7 cellular contexts compared by ENCODE assay signal in the genomic region with DNA sequence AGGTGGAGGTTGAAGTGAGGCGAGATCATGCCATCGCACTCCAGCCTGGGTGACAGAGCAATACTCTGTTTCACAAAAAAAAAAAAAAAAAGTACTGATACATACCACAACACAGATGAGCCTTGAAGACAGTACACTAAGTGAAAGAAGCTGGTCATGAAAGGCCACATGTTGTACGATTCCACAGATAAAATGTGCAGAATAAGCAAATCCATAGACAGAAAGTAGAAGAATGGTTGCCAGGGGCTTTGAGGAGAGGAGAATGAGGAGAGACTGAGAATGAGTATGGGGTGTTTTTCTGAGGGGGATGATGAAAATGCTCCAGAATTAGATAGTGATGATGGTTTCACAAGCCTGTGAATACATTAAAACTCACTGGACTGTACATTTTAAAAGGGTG.
"Had no signal": no experiment of that assay in that cellular context is flagged by ENCODE, and none has a peak within 500 bp of the region (broad histone marks: within the 10 kb centered on the region; RNA-seq: fewer than 3 reads in every experiment).

No MANE protein-coding gene starts in this region.

- ATAC-seq: GM12878 had no signal

- FAIRE-seq: G401.6, GM12878, GM12891, GM12892, GM18507 had no signal

- H3K4me3 ChIP-seq: GM12878 had no signal

- DNase-seq: GDM1, GF-D8 had no signal
